Comparison of ENCODE assay signal across 16 cellular contexts in the genomic region with DNA sequence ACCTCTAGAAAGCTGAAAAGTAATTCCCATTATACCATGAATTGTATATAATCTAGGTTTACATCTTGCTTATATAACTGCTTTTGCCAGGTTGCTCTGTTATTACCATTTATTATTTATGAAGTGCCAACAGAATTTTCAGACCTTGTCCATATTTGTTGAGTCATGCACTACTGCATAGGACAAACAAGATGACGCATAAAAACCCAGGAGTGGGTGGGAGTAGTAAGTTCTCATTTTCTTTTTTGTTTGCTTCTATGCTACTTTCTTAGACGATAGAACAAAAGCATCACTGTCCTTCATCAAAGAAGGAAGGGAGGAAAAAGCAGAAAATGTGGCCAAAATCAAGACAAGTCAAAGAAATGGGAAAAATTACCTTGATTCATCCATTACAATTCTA.
DNase-seq lines count a peak whose midpoint lies in the region; ATAC-seq and TF ChIP-seq lines count a peak whose summit lies in the region.
"Had no signal": no experiment of that assay in that cellular context is flagged by ENCODE, and none has a peak within 500 bp of the region (broad histone marks: within the 10 kb centered on the region; RNA-seq: fewer than 3 reads in every experiment).

No MANE protein-coding gene starts in this region.

- no peaks in the 10 kb centered on the region for H3K36me3 ChIP-seq in colonic mucosa
- H3K36me3 ChIP-seq: lower lobe of right lung, MG63 had no signal

- TF ChIP-seq CTCF in VCaP (conservative IDR thresholded peaks at IDR 0.05) (no peak), foreskin keratinocyte (conservative IDR thresholded peaks at IDR 0.05) (no peak), colonic mucosa (IDR thresholded peaks at IDR 0.05) (no peak)

- DNase-seq in COLO829 (ENCODE audit: low spot score) (peak; percentile 74), LHCN-M2 (ENCODE audit: low read depth) (peak; percentile 55), foreskin keratinocyte (no peak), colonic mucosa (no peak)
- DNase-seq: activated CD8-positive, alpha-beta memory T cell treated with anti-CD3 and anti-CD28 coated beads, Interleukin-2, amount 10 ng/mL, durations not matched to agents 7 days and 5 days; activated gamma-delta T cell treated with Interleukin-2 at 50 U/mL for 16 hours; DMS 273 treated with DMSO at 0.1 percent for 48 hours; lower lobe of right lung; MG63; NCI-H187 treated with DMSO at 0.1 percent for 48 hours; NCI-H524 had no signal

- ATAC-seq in foreskin keratinocyte (peak; percentile 46), GM19455 (IDR thresholded peaks at IDR 0.05; ENCODE audit: unreplicated experiment) (no peak), GM18505 (IDR thresholded peaks at IDR 0.05; ENCODE audit: unreplicated experiment) (no peak), GM19324 (IDR thresholded peaks at IDR 0.05; ENCODE audit: low FRiP score, unreplicated experiment) (no peak)
- ATAC-seq: activated CD8-positive, alpha-beta memory T cell treated with anti-CD3 and anti-CD28 coated beads, Interleukin-2, amount 10 ng/mL, durations not matched to agents 7 days and 5 days; lower lobe of right lung; natural killer cell treated with Interleukin-12 subunit alpha and Interleukin-12 subunit beta and Interleukin-15 and Interleukin-18, amount 100 ng/mL, for 72 hours had no signal

- H3K27me3 ChIP-seq in foreskin keratinocyte (no peaks in the 10 kb centered on the region), colonic mucosa (no peaks in the 10 kb centered on the region)
- H3K27me3 ChIP-seq: MG63 had no signal

- intact Hi-C loops in colonic mucosa (cut with DNase I), result no loop called here

- H3K9me3 ChIP-seq in colonic mucosa, result no peaks in the 10 kb centered on the region
- H3K9me3 ChIP-seq: lower lobe of right lung, MG63 had no signal

- H3K27ac ChIP-seq in VCaP (peak overlapping the region; percentile 13; the same call in 1 of the 2 replicates), foreskin keratinocyte (no peak overlapping the region), colonic mucosa (no peak overlapping the region)
- H3K27ac ChIP-seq: lower lobe of right lung had no signal

- H3K4me1 ChIP-seq in foreskin keratinocyte (no peaks in the 10 kb centered on the region), colonic mucosa (no peaks in the 10 kb centered on the region)
- H3K4me1 ChIP-seq: lower lobe of right lung had no signal

- H3K9ac ChIP-seq in colonic mucosa (ENCODE audit: low read depth in 2 of 2, low read length in 2 of 2), result no peak overlapping the region

- no peak overlapping the region for H3K4me3 ChIP-seq in colonic mucosa
- H3K4me3 ChIP-seq: lower lobe of right lung, MG63 had no signal

- TF ChIP-seq POLR2A in GM18505 (IDR thresholded peaks at IDR 0.05; ENCODE audit: borderline replicate concordance, extremely low read depth, insufficient read depth, insufficient read length), result no peak

Comparison
In these comparisons a context has a peak if more than half of its experiments do, and no peak if none do; other contexts are left out.
1. DNase-seq: peak in COLO829 (single experiment) and LHCN-M2 (single experiment); none in foreskin keratinocyte (0 of 2) and colonic mucosa (single experiment).